Comparison of ENCODE assay signal across 10 cellular contexts in the genomic region with DNA sequence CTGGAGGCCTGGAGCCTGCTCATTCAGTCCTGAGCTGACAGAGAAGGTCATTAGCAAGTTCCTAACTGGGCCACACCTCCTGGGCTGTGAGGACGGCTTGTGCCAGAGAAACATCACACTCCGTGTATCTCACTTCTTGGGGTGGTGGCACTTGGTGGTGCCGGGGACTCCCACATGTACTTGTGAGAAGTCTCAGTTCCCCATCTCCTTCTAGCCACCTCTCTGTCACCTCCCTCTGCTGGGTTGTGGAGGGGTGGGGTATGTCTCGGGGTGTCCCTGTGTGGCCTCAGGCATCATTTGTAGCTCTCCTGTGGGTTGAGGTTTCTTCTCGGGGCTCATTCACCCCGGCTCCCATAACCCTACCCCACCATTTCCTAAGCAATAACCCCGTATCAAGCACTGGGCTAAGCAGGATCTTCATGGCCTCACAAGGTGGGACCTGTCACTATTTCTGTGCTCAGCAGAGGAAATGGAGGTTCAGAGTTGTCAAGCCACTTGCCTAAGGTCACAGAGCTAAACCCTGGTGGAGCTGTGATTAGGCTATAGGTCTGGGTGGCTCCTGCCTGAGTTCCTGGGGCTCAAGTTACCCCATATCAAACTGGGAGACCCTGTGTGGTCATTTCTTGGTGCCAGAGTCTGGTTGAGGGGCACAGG.
DNase-seq lines count a peak whose midpoint lies in the region; ATAC-seq and TF ChIP-seq lines count a peak whose summit lies in the region.
"Had no signal": no experiment of that assay in that cellular context is flagged by ENCODE, and none has a peak within 500 bp of the region (broad histone marks: within the 10 kb centered on the region; RNA-seq: fewer than 3 reads in every experiment).

No MANE protein-coding gene starts in this region.

- H3K27me3 Mint-ChIP-seq in endodermal cell (ENCODE audit: insufficient read depth): no peaks in the 10 kb centered on the region

- H3K27ac Mint-ChIP-seq in endodermal cell: peak overlapping the region; percentile 39
- H3K27ac Mint-ChIP-seq: CD4-positive, CD25-positive, alpha-beta regulatory T cell had no signal

- ATAC-seq in GM18505 (IDR thresholded peaks at IDR 0.05; ENCODE audit: unreplicated experiment) (peak; percentile 67), GM21390 (IDR thresholded peaks at IDR 0.05; ENCODE audit: unreplicated experiment) (peak; percentile 83), HG03066 (IDR thresholded peaks at IDR 0.05; ENCODE audit: low read depth, unreplicated experiment) (peak; percentile 72), HG02840 (IDR thresholded peaks at IDR 0.05; ENCODE audit: low FRiP score, unreplicated experiment) (no peak), aorta (ENCODE audit: low FRiP score) (no peak), omental fat pad (ENCODE audit: low FRiP score) (no peak)

- H3K36me3 Mint-ChIP-seq in endodermal cell (ENCODE audit: low read depth): no peaks in the 10 kb centered on the region
- H3K36me3 Mint-ChIP-seq: CD4-positive, CD25-positive, alpha-beta regulatory T cell had no signal

- no peak overlapping the region for H3K4me3 Mint-ChIP-seq in endodermal cell
- H3K4me3 Mint-ChIP-seq: CD4-positive, CD25-positive, alpha-beta regulatory T cell had no signal

- no peak for DNase-seq in endodermal cell
- no peak for DNase-seq in HUDEP-2 (lab: John Stamatoyannopoulos, UW; ENCODE audit: unreplicated experiment in 76 of 76)
- no peak for DNase-seq in aorta
- no peak for DNase-seq in omental fat pad (ENCODE audit: low spot score)
- DNase-seq: CD4-positive, CD25-positive, alpha-beta regulatory T cell; stimulated activated naive CD4-positive, alpha-beta T cell had no signal

- H3K9me3 ChIP-seq in endodermal cell (ENCODE audit: control insufficient read depth, low read length) (no peaks in the 10 kb centered on the region), aorta (ENCODE audit: control insufficient read depth, low read length) (peaks cover 1% of the 10 kb centered on the region)

- no peak for TF ChIP-seq CTCF in endodermal cell (conservative IDR thresholded peaks at IDR 0.05)
- no peak for TF ChIP-seq CTCF in omental fat pad (IDR thresholded peaks at IDR 0.05)

- no peak overlapping the region for H3K4me3 ChIP-seq in endodermal cell (ENCODE audit: low read length)
- H3K4me3 ChIP-seq in aorta (ENCODE audit: low read length in 2 of 2): no peak overlapping the region

- H3K4me1 ChIP-seq in endodermal cell (ENCODE audit: control insufficient read depth, insufficient read depth, low read length) (peaks cover 9% of the 10 kb centered on the region), aorta (ENCODE audit: control insufficient read depth in 1 of 2, insufficient read depth in 2 of 2, low read length in 2 of 2) (no peaks in the 10 kb centered on the region)

- WGBS in endodermal cell (ENCODE audit: insufficient coverage in 1 of 2, insufficient read length in 1 of 2), 2 experiments: 80 to 87% methylated on average over 2 to 6 of the region's 7 CpGs
- WGBS in aorta, 2 donors: 83 to 84% methylated on average over 7 of the region's 7 CpGs

- no peak for TF ChIP-seq POLR2A in GM18505 (IDR thresholded peaks at IDR 0.05; ENCODE audit: borderline replicate concordance, extremely low read depth, insufficient read depth, insufficient read length)

- H3K4me1 Mint-ChIP-seq in endodermal cell: peaks cover 30% of the 10 kb centered on the region

- H3K27me3 ChIP-seq in endodermal cell (ENCODE audit: control insufficient read depth, insufficient read depth, low read length, poor library complexity, severe bottlenecking) (no peaks in the 10 kb centered on the region), aorta (ENCODE audit: control insufficient read depth in 1 of 2, insufficient read depth in 2 of 2, low read length in 1 of 2) (no peaks in the 10 kb centered on the region)

- no peak overlapping the region for H3K9ac ChIP-seq in endodermal cell (ENCODE audit: extremely low read depth, low read length, poor library complexity, severe bottlenecking)

- no peaks in the 10 kb centered on the region for H3K9me3 Mint-ChIP-seq in endodermal cell

- intact Hi-C loops in aorta (cut with DNase I): no loop called here

- H3K36me3 ChIP-seq in endodermal cell (ENCODE audit: control insufficient read depth, insufficient read depth, low read length) (no peaks in the 10 kb centered on the region), aorta (ENCODE audit: control insufficient read depth in 1 of 2, insufficient read depth in 2 of 2, low read length in 1 of 2) (no peaks in the 10 kb centered on the region)

- H3K27ac ChIP-seq in endodermal cell (ENCODE audit: low read depth, low read length) (peak overlapping the region; percentile 24), aorta (ENCODE audit: low read depth in 1 of 2, low read length in 2 of 2) (no peak overlapping the region)

Comparison
In these comparisons a context has a peak if more than half of its experiments do, and no peak if none do; other contexts are left out.
1. ATAC-seq: peak in GM18505 (single experiment), GM21390 (single experiment) and HG03066 (single experiment); none in HG02840 (single experiment), aorta (single experiment) and omental fat pad (single experiment).